In the genomic region with DNA sequence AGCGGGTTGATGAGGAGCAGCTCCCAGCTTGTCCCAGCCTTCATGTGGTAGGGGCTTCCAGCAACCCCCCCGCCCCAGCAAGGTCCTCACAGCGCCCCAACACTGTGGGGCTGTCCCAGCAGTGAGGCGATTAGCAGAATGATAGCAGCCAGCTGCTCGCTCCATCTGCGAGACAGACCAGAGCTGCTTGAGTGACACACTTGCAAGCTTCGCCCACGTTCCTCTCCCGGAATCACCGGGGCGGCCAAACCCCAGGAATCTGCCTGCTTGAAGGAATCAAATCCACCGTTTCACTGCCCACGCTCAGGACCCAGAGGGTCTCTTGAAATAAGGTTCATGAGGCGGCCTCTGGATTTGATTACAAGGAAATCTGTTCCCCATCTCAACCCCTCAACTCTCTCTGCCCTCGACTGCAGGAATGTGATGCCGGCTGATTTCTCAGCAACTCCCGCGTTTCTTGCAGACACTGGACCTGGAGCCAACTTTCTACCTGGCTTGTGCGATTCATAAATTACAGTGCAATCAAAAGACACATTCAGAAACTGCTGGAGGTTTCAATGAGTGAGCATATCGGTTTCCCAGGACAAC, we compare ENCODE assay signal across 1 cellular context.
TF ChIP-seq lines count a peak whose summit lies in the region.

No MANE protein-coding gene starts in this region.

TF ChIP-seq in SK-N-SH, 30 proteins besides CTCF, POLR2A, EP300 and RAD21 (continued from another document):
- TF ChIP-seq, protein P1, sequence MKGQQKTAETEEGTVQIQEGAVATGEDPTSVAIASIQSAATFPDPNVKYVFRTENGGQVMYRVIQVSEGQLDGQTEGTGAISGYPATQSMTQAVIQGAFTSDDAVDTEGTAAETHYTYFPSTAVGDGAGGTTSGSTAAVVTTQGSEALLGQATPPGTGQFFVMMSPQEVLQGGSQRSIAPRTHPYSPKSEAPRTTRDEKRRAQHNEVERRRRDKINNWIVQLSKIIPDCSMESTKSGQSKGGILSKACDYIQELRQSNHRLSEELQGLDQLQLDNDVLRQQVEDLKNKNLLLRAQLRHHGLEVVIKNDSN (IDR thresholded peaks at IDR 0.05; ENCODE audit: borderline replicate concordance, low read depth): no peak
- TF ChIP-seq POLR2AphosphoS5 (IDR thresholded peaks at IDR 0.05; ENCODE audit: low read depth, low read length) (no peak), JUND (IDR thresholded peaks at IDR 0.05) (no peak), NFIC (IDR thresholded peaks at IDR 0.05; ENCODE audit: borderline replicate concordance) (no peak), FOSL2 (IDR thresholded peaks at IDR 0.05; ENCODE audit: borderline replicate concordance, low read depth) (no peak), CHD2 (IDR thresholded peaks at IDR 0.05; ENCODE audit: low read length, partially characterized antibody) (no peak), SMC3 (IDR thresholded peaks at IDR 0.05; ENCODE audit: low read depth, low read length) (no peak), ELF1 (IDR thresholded peaks at IDR 0.05) (no peak)
- TF ChIP-seq, protein P2, sequence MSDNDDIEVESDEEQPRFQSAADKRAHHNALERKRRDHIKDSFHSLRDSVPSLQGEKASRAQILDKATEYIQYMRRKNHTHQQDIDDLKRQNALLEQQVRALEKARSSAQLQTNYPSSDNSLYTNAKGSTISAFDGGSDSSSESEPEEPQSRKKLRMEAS (IDR thresholded peaks at IDR 0.05; ENCODE audit: low read depth): peak; percentile 18; the same call in 1 of the 2 replicates
- TF ChIP-seq, protein P3, sequence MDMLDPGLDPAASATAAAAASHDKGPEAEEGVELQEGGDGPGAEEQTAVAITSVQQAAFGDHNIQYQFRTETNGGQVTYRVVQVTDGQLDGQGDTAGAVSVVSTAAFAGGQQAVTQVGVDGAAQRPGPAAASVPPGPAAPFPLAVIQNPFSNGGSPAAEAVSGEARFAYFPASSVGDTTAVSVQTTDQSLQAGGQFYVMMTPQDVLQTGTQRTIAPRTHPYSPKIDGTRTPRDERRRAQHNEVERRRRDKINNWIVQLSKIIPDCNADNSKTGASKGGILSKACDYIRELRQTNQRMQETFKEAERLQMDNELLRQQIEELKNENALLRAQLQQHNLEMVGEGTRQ (IDR thresholded peaks at IDR 0.05; ENCODE audit: borderline replicate concordance, low read depth, low read length): no peak
- TF ChIP-seq, protein P4, sequence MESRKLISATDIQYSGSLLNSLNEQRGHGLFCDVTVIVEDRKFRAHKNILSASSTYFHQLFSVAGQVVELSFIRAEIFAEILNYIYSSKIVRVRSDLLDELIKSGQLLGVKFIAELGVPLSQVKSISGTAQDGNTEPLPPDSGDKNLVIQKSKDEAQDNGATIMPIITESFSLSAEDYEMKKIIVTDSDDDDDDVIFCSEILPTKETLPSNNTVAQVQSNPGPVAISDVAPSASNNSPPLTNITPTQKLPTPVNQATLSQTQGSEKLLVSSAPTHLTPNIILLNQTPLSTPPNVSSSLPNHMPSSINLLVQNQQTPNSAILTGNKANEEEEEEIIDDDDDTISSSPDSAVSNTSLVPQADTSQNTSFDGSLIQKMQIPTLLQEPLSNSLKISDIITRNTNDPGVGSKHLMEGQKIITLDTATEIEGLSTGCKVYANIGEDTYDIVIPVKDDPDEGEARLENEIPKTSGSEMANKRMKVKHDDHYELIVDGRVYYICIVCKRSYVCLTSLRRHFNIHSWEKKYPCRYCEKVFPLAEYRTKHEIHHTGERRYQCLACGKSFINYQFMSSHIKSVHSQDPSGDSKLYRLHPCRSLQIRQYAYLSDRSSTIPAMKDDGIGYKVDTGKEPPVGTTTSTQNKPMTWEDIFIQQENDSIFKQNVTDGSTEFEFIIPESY (IDR thresholded peaks at IDR 0.05; ENCODE audit: borderline replicate concordance, low read depth): no peak
